8 cellular contexts compared by ENCODE assay signal in genomic region chr11:95641506-95641905, GRCh38.
DNase-seq lines count a peak whose midpoint lies in the region; ATAC-seq, FAIRE-seq and TF ChIP-seq lines count a peak whose summit lies in the region.

No MANE protein-coding gene starts in this region.

- H3K27me3 ChIP-seq in tibial nerve = no peaks in the 10 kb centered on the region

- peak in 1 of 2 donors; percentile 87 for TF ChIP-seq EP300 in tibial nerve (IDR thresholded peaks at IDR 0.05)

- H3K9me3 ChIP-seq in tibial nerve = peaks cover 0 to 5% (median 0%) of the 10 kb centered on the region in 4 donors

- no peak for TF ChIP-seq POLR2A in tibial nerve (IDR thresholded peaks at IDR 0.05)

- DNase-seq in GM13976 (ENCODE audit: low spot score) (peak; percentile 39), tibial nerve (ENCODE audit: low spot score in 2 of 2) (peak; percentile 37 to 45), OCI-M1 (lab: John Stamatoyannopoulos, UW) (no peak), RCC 7860 (ENCODE audit: low spot score) (no peak), 8988T (no peak)
- DNase-seq in activated naive CD4-positive, alpha-beta T cell treated with anti-CD3 and anti-CD28 coated beads, Interleukin-2, amount 50 U/mL, for 72 hours (ENCODE audit: low spot score in 2 of 2) = peak in 1 of 2 donors; percentile 22

- H3K36me3 Mint-ChIP-seq in activated naive CD4-positive, alpha-beta T cell treated with anti-CD3 and anti-CD28 coated beads, Interleukin-2, amount 50 U/mL, for 72 hours = peaks cover 11 to 39% of the 10 kb centered on the region in 2 donors

- WGBS in tibial nerve, 2 donors = 65 to 70% methylated on average over 3 of the region's 3 CpGs

- no peak for FAIRE-seq in RCC 7860 (lab: Jason Lieb, UNC)

- in situ Hi-C loops in GM13976 (cut with MboI; ENCODE audit: low sequenced_read_pairs, unreplicated experiment) = no loop called here

- H3K27ac Mint-ChIP-seq in activated naive CD4-positive, alpha-beta T cell treated with anti-CD3 and anti-CD28 coated beads, Interleukin-2, amount 50 U/mL, for 72 hours = peak overlapping the region; percentile 56 to 67

- TF ChIP-seq CTCF in GM13976 (IDR thresholded peaks at IDR 0.05; ENCODE audit: borderline replicate concordance, control extremely low read depth, extremely low read depth, insufficient read depth, missing control alignments) = no peak
- TF ChIP-seq CTCF in tibial nerve (IDR thresholded peaks at IDR 0.05) = no peak

- H3K9me3 Mint-ChIP-seq in activated naive CD4-positive, alpha-beta T cell treated with anti-CD3 and anti-CD28 coated beads, Interleukin-2, amount 50 U/mL, for 72 hours = peaks cover 12 to 24% of the 10 kb centered on the region in 2 donors

- no peaks in the 10 kb centered on the region for H3K36me3 ChIP-seq in tibial nerve

- peaks cover 0 to 5% (median 1%) of the 10 kb centered on the region in 4 donors for H3K4me1 ChIP-seq in tibial nerve

- H3K27ac ChIP-seq in tibial nerve = peak overlapping the region in 2 of 4 donors; percentile 10 to 49

- ATAC-seq in GM21360 (IDR thresholded peaks at IDR 0.05; ENCODE audit: unreplicated experiment) (peak; percentile 100), HG03460 (IDR thresholded peaks at IDR 0.05; ENCODE audit: unreplicated experiment) (peak; percentile 100)
- peak; percentile 93 to 98 for ATAC-seq in activated naive CD4-positive, alpha-beta T cell treated with anti-CD3 and anti-CD28 coated beads, Interleukin-2, amount 50 U/mL, for 72 hours

- no peak overlapping the region for H3K4me3 ChIP-seq in tibial nerve

Comparison
In these comparisons a context has a peak if more than half of its experiments do, and no peak if none do; other contexts are left out.
1. DNase-seq: peak in GM13976 (single experiment) and tibial nerve (2 of 2); none in OCI-M1 (single experiment), RCC 7860 (single experiment) and 8988T (single experiment).
2. Peak in every context shown above with its lines, with median percentiles within 50 percentile points of each other: ATAC-seq.